ENCODE assay signal across 22 cellular contexts in the genomic region with DNA sequence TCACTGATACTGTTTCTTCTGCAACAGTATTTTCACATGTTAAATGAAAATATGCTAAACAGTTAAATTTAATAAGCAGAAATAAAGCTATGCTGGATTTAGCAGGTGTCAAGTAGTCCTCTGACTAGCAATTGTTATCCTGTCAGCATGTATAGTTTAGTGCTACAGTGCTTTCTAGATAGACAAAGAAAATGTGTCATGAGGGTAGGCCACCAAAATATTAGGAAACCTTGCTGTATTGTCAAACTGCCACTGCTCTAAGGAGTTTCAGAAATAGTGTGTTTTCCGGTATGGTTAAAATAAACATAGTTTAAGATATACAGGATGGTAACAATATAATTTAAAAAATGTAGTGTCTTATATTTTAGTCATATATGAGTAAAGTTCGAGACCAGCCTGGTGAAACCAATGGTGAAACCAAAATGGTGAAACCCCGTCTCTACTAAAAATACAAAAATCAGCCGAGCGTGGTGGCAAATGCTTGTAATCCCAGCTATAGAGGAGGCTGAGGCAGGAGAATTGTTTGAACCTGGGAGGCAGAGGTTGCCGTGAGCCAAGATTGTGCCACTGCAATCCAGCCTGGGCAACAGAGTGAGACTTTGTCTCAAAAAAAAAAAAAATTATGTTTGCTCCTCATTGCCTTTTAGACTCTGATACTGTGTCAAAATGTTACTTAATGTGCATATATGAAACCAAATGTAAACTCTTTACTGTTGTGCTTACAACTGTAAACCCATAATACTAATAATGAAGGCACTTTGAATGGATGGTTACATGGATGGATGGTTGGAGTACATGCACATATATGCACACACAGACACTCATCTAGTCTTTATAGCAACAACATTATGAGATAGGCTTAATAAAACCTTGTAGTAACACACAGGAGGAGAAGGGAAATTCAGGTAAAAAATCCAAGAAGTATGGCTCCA.
DNase-seq lines count a peak whose midpoint lies in the region; ATAC-seq and TF ChIP-seq lines count a peak whose summit lies in the region.
"Had no signal": no experiment of that assay in that cellular context is flagged by ENCODE, and none has a peak within 500 bp of the region (broad histone marks: within the 10 kb centered on the region; RNA-seq: fewer than 3 reads in every experiment).

No MANE protein-coding gene starts in this region.

- no peak overlapping the region for H3K27ac Mint-ChIP-seq in activated T-cell treated with anti-CD3 and anti-CD28 coated beads, Interleukin-2, amount 50 U/mL, for 72 hours
- H3K27ac Mint-ChIP-seq: activated CD8-positive, alpha-beta T cell treated with anti-CD3 and anti-CD28 coated beads, Interleukin-2, amount 10 ng/mL, durations not matched to agents 7 days and 5 days; activated T-helper 2 cell treated with anti-CD3 and anti-CD28 coated beads, Interferon-gamma antibody, Interleukin-2, Interleukin-4, amounts not matched to agents 10 μg/mL and 5 μg/mL and 100 μg/mL, durations not matched to agents 14 hours and 24 hours and 36 hours; H9; stimulated activated effector memory CD8-positive, alpha-beta T cell treated with anti-CD3 and anti-CD28 coated beads, Interleukin-12 subunit alpha, Interleukin-12 subunit beta, amount 100 ng/mL, for 72 hours had no signal

- no peaks in the 10 kb centered on the region for H3K36me3 ChIP-seq in transverse colon
- H3K36me3 ChIP-seq: pancreas, tibial nerve had no signal

- H3K27me3 ChIP-seq in transverse colon, result no peaks in the 10 kb centered on the region
- H3K27me3 ChIP-seq: pancreas, tibial nerve had no signal

- in situ Hi-C loops in transverse colon (cut with MboI; ENCODE audit: low pct_ligation_motif_present in 1 of 4, low pct_unique_long_range_greater_than_20kb in 1 of 4, low sequenced_read_pairs in 3 of 4), result no loop called here

- H3K4me3 Mint-ChIP-seq in activated T-cell treated with anti-CD3 and anti-CD28 coated beads, Interleukin-2, amount 50 U/mL, for 72 hours, result no peak overlapping the region
- H3K4me3 Mint-ChIP-seq: activated CD8-positive, alpha-beta T cell treated with anti-CD3 and anti-CD28 coated beads, Interleukin-2, amount 10 ng/mL, durations not matched to agents 7 days and 5 days; H9; stimulated activated effector memory CD8-positive, alpha-beta T cell treated with anti-CD3 and anti-CD28 coated beads, Interleukin-12 subunit alpha, Interleukin-12 subunit beta, amount 100 ng/mL, for 72 hours had no signal

- no peak overlapping the region for H3K4me3 ChIP-seq in transverse colon
- H3K4me3 ChIP-seq: pancreas, tibial nerve had no signal

- peak; percentile 39 for ATAC-seq in GM18858 (IDR thresholded peaks at IDR 0.05; ENCODE audit: unreplicated experiment)
- ATAC-seq in GM21390 (IDR thresholded peaks at IDR 0.05; ENCODE audit: unreplicated experiment), result peak; percentile 72
- peak; percentile 74 for ATAC-seq in HG02938 (IDR thresholded peaks at IDR 0.05; ENCODE audit: unreplicated experiment)
- peak; percentile 82 for ATAC-seq in HG03520 (IDR thresholded peaks at IDR 0.05; ENCODE audit: unreplicated experiment)
- ATAC-seq in activated T-cell treated with anti-CD3 and anti-CD28 coated beads, Interleukin-2, amount 50 U/mL, for 72 hours (replicated peaks in 1 of 2), result no peak
- no peak for ATAC-seq in HG02870 (IDR thresholded peaks at IDR 0.05; ENCODE audit: unreplicated experiment)
- ATAC-seq in HG02973 (IDR thresholded peaks at IDR 0.05; ENCODE audit: unreplicated experiment), result no peak
- ATAC-seq: activated CD8-positive, alpha-beta T cell treated with anti-CD3 and anti-CD28 coated beads, Interleukin-2, amount 10 ng/mL, durations not matched to agents 7 days and 5 days; left ventricle myocardium superior; pancreas; stimulated activated effector memory CD8-positive, alpha-beta T cell treated with anti-CD3 and anti-CD28 coated beads, Interleukin-12 subunit alpha, Interleukin-12 subunit beta, amount 100 ng/mL, for 72 hours had no signal

- no peak for TF ChIP-seq POLR2A in transverse colon (IDR thresholded peaks at IDR 0.05)

- H3K4me1 ChIP-seq in transverse colon, result no peaks in the 10 kb centered on the region
- H3K4me1 ChIP-seq: pancreas, tibial nerve had no signal

- no peaks in the 10 kb centered on the region for H3K9me3 ChIP-seq in transverse colon
- H3K9me3 ChIP-seq: pancreas, SK-N-SH, tibial nerve had no signal

- H3K9me3 Mint-ChIP-seq in activated T-cell treated with anti-CD3 and anti-CD28 coated beads, Interleukin-2, amount 50 U/mL, for 72 hours, result no peaks in the 10 kb centered on the region
- H3K9me3 Mint-ChIP-seq: activated T-helper 2 cell treated with anti-CD3 and anti-CD28 coated beads, Interferon-gamma antibody, Interleukin-2, Interleukin-4, amounts not matched to agents 10 μg/mL and 5 μg/mL and 100 μg/mL, durations not matched to agents 14 hours and 24 hours and 36 hours; H9; stimulated activated effector memory CD8-positive, alpha-beta T cell treated with anti-CD3 and anti-CD28 coated beads, Interleukin-12 subunit alpha, Interleukin-12 subunit beta, amount 100 ng/mL, for 72 hours had no signal

- TF ChIP-seq CTCF in transverse colon (IDR thresholded peaks at IDR 0.05), result no peak

- no peak overlapping the region for H3K27ac ChIP-seq in transverse colon
- H3K27ac ChIP-seq: HL-60, pancreas, tibial nerve had no signal

- no peaks in the 10 kb centered on the region for H3K27me3 Mint-ChIP-seq in activated T-cell treated with anti-CD3 and anti-CD28 coated beads, Interleukin-2, amount 50 U/mL, for 72 hours (ENCODE audit: low read depth)

- WGBS in transverse colon (ENCODE audit: low coverage in 1 of 2), 2 donors, result 82 to 93% methylated on average over 6 of the region's 6 CpGs

- no peaks in the 10 kb centered on the region for H3K4me1 Mint-ChIP-seq in activated T-cell treated with anti-CD3 and anti-CD28 coated beads, Interleukin-2, amount 50 U/mL, for 72 hours (ENCODE audit: low read depth)
- H3K4me1 Mint-ChIP-seq: H9; stimulated activated effector memory CD8-positive, alpha-beta T cell treated with anti-CD3 and anti-CD28 coated beads, Interleukin-12 subunit alpha, Interleukin-12 subunit beta, amount 100 ng/mL, for 72 hours had no signal

- intact Hi-C loops in transverse colon (cut with DNase I; ENCODE audit: low total_unique reads), result no loop called here

- H3K36me3 Mint-ChIP-seq in activated T-cell treated with anti-CD3 and anti-CD28 coated beads, Interleukin-2, amount 50 U/mL, for 72 hours (ENCODE audit: insufficient read depth in 2 of 2), result peaks cover 0 to 2% of the 10 kb centered on the region in 2 donors
- H3K36me3 Mint-ChIP-seq: stimulated activated effector memory CD8-positive, alpha-beta T cell treated with anti-CD3 and anti-CD28 coated beads, Interleukin-12 subunit alpha, Interleukin-12 subunit beta, amount 100 ng/mL, for 72 hours had no signal

- TF ChIP-seq EP300 in transverse colon (IDR thresholded peaks at IDR 0.05; ENCODE audit: low read depth), result no peak

- DNase-seq in activated T-cell treated with anti-CD3 and anti-CD28 coated beads, Interleukin-2, amount 50 U/mL, for 72 hours, result no peak
- no peak for DNase-seq in transverse colon
- DNase-seq: activated CD8-positive, alpha-beta T cell treated with anti-CD3 and anti-CD28 coated beads, Interleukin-2, amount 10 ng/mL, durations not matched to agents 7 days and 5 days; COR-L47; foreskin fibroblast; H9; KBM-7; left ventricle myocardium superior; NCI-H1105 treated with DMSO at 0.1 percent for 48 hours; NCI-H226; pancreas; SK-N-SH had no signal

Comparison
In these comparisons a context has a peak if more than half of its experiments do, and no peak if none do; other contexts are left out.
1. ATAC-seq: peak in GM18858 (single experiment), GM21390 (single experiment), HG02938 (single experiment) and HG03520 (single experiment); none in activated T-cell treated with anti-CD3 and anti-CD28 coated beads, Interleukin-2, amount 50 U/mL, for 72 hours (0 of 2), HG02870 (single experiment) and HG02973 (single experiment).